ENCODE assay signal across 13 cellular contexts in the genomic region with DNA sequence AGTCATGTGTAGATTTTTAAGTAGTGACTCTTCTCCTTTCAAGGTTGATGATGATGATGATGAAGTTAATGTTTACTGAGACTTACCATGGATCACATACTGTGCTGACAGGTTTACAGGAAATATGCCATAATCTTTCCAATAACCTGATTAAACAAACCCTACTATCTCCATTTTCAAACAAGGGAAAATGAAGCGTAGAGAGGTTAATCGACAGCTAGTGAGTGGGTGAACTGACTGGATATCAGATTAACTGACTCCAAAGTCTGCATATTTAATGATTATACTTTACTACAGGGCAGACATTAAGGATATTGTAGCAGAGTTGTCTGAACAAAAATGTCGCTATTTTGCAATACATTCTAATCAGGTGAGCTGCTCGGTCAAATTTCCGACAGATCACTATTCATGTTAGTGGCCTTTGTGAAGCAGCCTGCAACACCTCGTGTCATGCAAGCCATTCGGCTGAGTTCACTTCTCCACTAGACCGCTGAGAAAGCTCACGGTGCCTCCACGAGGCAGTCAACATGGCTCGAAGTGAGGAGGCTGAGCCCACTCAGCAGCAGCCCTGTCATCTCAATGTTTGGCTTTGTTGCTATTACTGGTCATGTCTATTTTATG.
DNase-seq lines count a peak whose midpoint lies in the region; ATAC-seq and TF ChIP-seq lines count a peak whose summit lies in the region.
"Had no signal": no experiment of that assay in that cellular context is flagged by ENCODE, and none has a peak within 500 bp of the region (broad histone marks: within the 10 kb centered on the region; RNA-seq: fewer than 3 reads in every experiment).

No MANE protein-coding gene starts in this region.

- no peaks in the 10 kb centered on the region; the same call in 1 of the 2 replicates for H3F3A ChIP-seq in PC-9 (ENCODE audit: insufficient read depth, low read depth)

- H3K4me2 ChIP-seq in PC-9 (no peak overlapping the region), trophoblast cell (ENCODE audit: low read length) (no peak overlapping the region)

- H3K9me3 ChIP-seq in CD8-positive, alpha-beta memory T cell (ENCODE audit: low read length): no peaks in the 10 kb centered on the region
- H3K9me3 ChIP-seq in PC-9 (ENCODE audit: insufficient read depth, low read depth) (no peaks in the 10 kb centered on the region; the same call in 1 of the 2 replicates), trophoblast cell (ENCODE audit: insufficient read depth, low read depth, low read length) (no peaks in the 10 kb centered on the region)
- H3K9me3 ChIP-seq: MG63, psoas muscle had no signal

- no peak overlapping the region for H2AK5ac ChIP-seq in trophoblast cell (ENCODE audit: low read length)

- H3K36me3 Mint-ChIP-seq in CD8-positive, alpha-beta memory T cell: no peaks in the 10 kb centered on the region

- no TSS peak for BruUV-seq in PC-9 (replicated peaks; lab: Mats Ljungman, UMichigan)

- no peaks in the 10 kb centered on the region for H3K36me3 ChIP-seq in CD8-positive, alpha-beta memory T cell (ENCODE audit: insufficient read depth, low read length)
- H3K36me3 ChIP-seq in PC-9 (ENCODE audit: low read depth) (no peaks in the 10 kb centered on the region), trophoblast cell (ENCODE audit: control insufficient read depth in 1 of 2, insufficient read depth in 2 of 2, low read length in 2 of 2) (no peaks in the 10 kb centered on the region)
- H3K36me3 ChIP-seq: MG63 had no signal

- ATAC-seq in GM19324 (IDR thresholded peaks at IDR 0.05; ENCODE audit: low FRiP score, unreplicated experiment) (no peak), HG03135 (IDR thresholded peaks at IDR 0.05; ENCODE audit: unreplicated experiment) (no peak)
- ATAC-seq: psoas muscle had no signal

- intact Hi-C loops in PC-9 (cut with micrococcal nuclease; ENCODE audit: unreplicated experiment): no loop called here

- no peaks in the 10 kb centered on the region for H3K27me3 ChIP-seq in CD8-positive, alpha-beta memory T cell (ENCODE audit: insufficient read depth, low read length, poor library complexity, severe bottlenecking)
- H3K27me3 ChIP-seq in PC-9 (ENCODE audit: insufficient read depth, low read depth) (no peaks in the 10 kb centered on the region), trophoblast cell (ENCODE audit: insufficient read depth, low read length) (no peaks in the 10 kb centered on the region)
- H3K27me3 ChIP-seq: MG63 had no signal

- no peak overlapping the region for H3K23ac ChIP-seq in trophoblast cell (ENCODE audit: low read length)

- no peaks in the 10 kb centered on the region for H3K79me1 ChIP-seq in trophoblast cell (ENCODE audit: low read length)

- peak overlapping the region in 2 of 8 donors; percentile 23 to 37 for H3K27ac Mint-ChIP-seq in CD8-positive, alpha-beta memory T cell

- no peak overlapping the region for H2BK5ac ChIP-seq in trophoblast cell (ENCODE audit: low read depth, low read length, poor library complexity)

- CTCF ChIA-PET in CD8-positive, alpha-beta memory T cell (lab: Charles Lee): no interaction called here
- CTCF ChIA-PET in PC-9 (lab: Charles Lee): no interaction called here

- H3K79me2 ChIP-seq in PC-9 (ENCODE audit: low read depth) (no peaks in the 10 kb centered on the region), trophoblast cell (ENCODE audit: control insufficient read depth, insufficient read depth, low read length, poor library complexity) (no peaks in the 10 kb centered on the region)

- no peak for DNase-seq in CD8-positive, alpha-beta memory T cell
- DNase-seq in PC-9: peak in 1 of 2 experiments; percentile 34
- no peak for DNase-seq in epithelial cell of prostate (ENCODE audit: low read depth, low spot score)
- peak; percentile 91 to 96 for DNase-seq in trophoblast cell
- no peak for DNase-seq in mesenteric fat pad (ENCODE audit: low spot score)
- DNase-seq in COR-L47 (lab: John Stamatoyannopoulos, UW): no peak
- DNase-seq: activated T-cell treated with anti-CD3 and anti-CD28 coated beads, Interleukin-2, amount 50 U/mL, for 1 hour; MG63; psoas muscle had no signal

- H3K18ac ChIP-seq in trophoblast cell (ENCODE audit: low read length): no peak overlapping the region

- peaks cover 25% of the 10 kb centered on the region for H3K4me1 ChIP-seq in CD8-positive, alpha-beta memory T cell (ENCODE audit: insufficient read depth, low read length)
- H3K4me1 ChIP-seq in PC-9 (replicated peaks; ENCODE audit: insufficient read depth) (peaks cover 13% of the 10 kb centered on the region), trophoblast cell (ENCODE audit: control insufficient read depth in 1 of 2, insufficient read depth in 2 of 2, low read length in 2 of 2) (peaks cover 0 to 3% of the 10 kb centered on the region in 2 experiments)
- H3K4me1 ChIP-seq: psoas muscle had no signal

- no peak overlapping the region for H4K12ac ChIP-seq in trophoblast cell (ENCODE audit: low read depth, low read length)

- H4K8ac ChIP-seq in trophoblast cell (ENCODE audit: low read depth, low read length): no peak overlapping the region

- no peak overlapping the region for H3K27ac ChIP-seq in CD8-positive, alpha-beta memory T cell (ENCODE audit: low read depth, low read length)
- H3K27ac ChIP-seq in PC-9 (no peak overlapping the region), epithelial cell of prostate (peak overlapping the region; percentile 57), trophoblast cell (ENCODE audit: low read depth, low read length) (no peak overlapping the region)
- H3K27ac ChIP-seq: HL-60, psoas muscle, RWPE1 had no signal

- H3K9me2 ChIP-seq in PC-9 (ENCODE audit: insufficient read depth): no peaks in the 10 kb centered on the region

- no peak overlapping the region for H4K91ac ChIP-seq in trophoblast cell (ENCODE audit: low read depth, low read length)

- H3K27me3 Mint-ChIP-seq in CD8-positive, alpha-beta memory T cell: no peaks in the 10 kb centered on the region

- H3K9me3 Mint-ChIP-seq in CD8-positive, alpha-beta memory T cell: no peaks in the 10 kb centered on the region

- H2AFZ ChIP-seq in PC-9: peak overlapping the region; percentile 50; the same call in 1 of the 2 replicates
- H2AFZ ChIP-seq in trophoblast cell (ENCODE audit: insufficient read depth, low read length, poor library complexity): no peak overlapping the region

- no peak overlapping the region for H3K14ac ChIP-seq in trophoblast cell (ENCODE audit: low read length)

- H3K4me3 ChIP-seq in CD8-positive, alpha-beta memory T cell (ENCODE audit: low read length): peak overlapping the region; percentile 14
- no peak overlapping the region for H3K4me3 ChIP-seq in PC-9
- H3K4me3 ChIP-seq in trophoblast cell (ENCODE audit: low read depth, low read length): no peak overlapping the region
- H3K4me3 ChIP-seq: MG63, psoas muscle had no signal

- POLR2A ChIA-PET in CD8-positive, alpha-beta memory T cell (lab: Charles Lee): no interaction called here
- POLR2A ChIA-PET in PC-9 (lab: Charles Lee; ENCODE audit: unreplicated experiment): interaction anchor here (0.5 to 0.6 kb wide), 2 partner anchors 23 to 264 kb away, joined by 3 to 4 read pairs; partner anchors contain the start of gene NFKBIZ

- no peak overlapping the region for H3K4ac ChIP-seq in trophoblast cell (ENCODE audit: low read depth, low read length)

- H3K9ac ChIP-seq in trophoblast cell (ENCODE audit: low read length): no peak overlapping the region

- H3K4me1 Mint-ChIP-seq in CD8-positive, alpha-beta memory T cell: peaks cover 12 to 19% (median 13%) of the 10 kb centered on the region in 3 donors

- no peak overlapping the region for H2BK120ac ChIP-seq in trophoblast cell (ENCODE audit: insufficient read depth, low read length, poor library complexity)

- WGBS in trophoblast cell (ENCODE audit: extremely low coverage, insufficient coverage, insufficient read length): no CpG with 5 or more reads among the region's 11 CpGs

- no peak overlapping the region for H2BK12ac ChIP-seq in trophoblast cell (ENCODE audit: low read length)

- H3K4me3 Mint-ChIP-seq in CD8-positive, alpha-beta memory T cell: no peak overlapping the region

- TF ChIP-seq CTCF in PC-9 (conservative IDR thresholded peaks at IDR 0.05): no peak

- H4K20me1 ChIP-seq in PC-9 (ENCODE audit: insufficient read depth): no peaks in the 10 kb centered on the region

Comparison
In these comparisons a context has a peak if more than half of its experiments do, and no peak if none do; other contexts are left out.
1. DNase-seq: peak in trophoblast cell (2 of 2); none in CD8-positive, alpha-beta memory T cell (0 of 5), epithelial cell of prostate (single experiment), mesenteric fat pad (single experiment) and COR-L47 (single experiment).